ENCODE assay signal across 19 cellular contexts in genomic region chr11:109933126-109933525, GRCh38.
A peak's percentile ranks its signal among the peaks of the same experiment; 100 is the strongest.
DNase-seq lines count a peak whose midpoint lies in the region; ATAC-seq, FAIRE-seq and TF ChIP-seq lines count a peak whose summit lies in the region.
"Had no signal": no experiment of that assay in that cellular context is flagged by ENCODE, and none has a peak within 500 bp of the region (broad histone marks: within the 10 kb centered on the region; RNA-seq: fewer than 3 reads in every experiment).

No MANE protein-coding gene starts in this region.

- peak; percentile 69 for FAIRE-seq in RCC 7860 (lab: Jason Lieb, UNC)

- no peaks in the 10 kb centered on the region for H3K4me1 Mint-ChIP-seq in natural killer cell treated with Interleukin-12 subunit alpha and Interleukin-12 subunit beta and Interleukin-15 and Interleukin-18, amount 100 ng/mL, for 72 hours (ENCODE audit: low read depth in 2 of 2)

- peaks cover 7% of the 10 kb centered on the region in 2 donors for H3K27me3 Mint-ChIP-seq in natural killer cell treated with Interleukin-12 subunit alpha and Interleukin-12 subunit beta and Interleukin-15 and Interleukin-18, amount 100 ng/mL, for 72 hours

- no peak overlapping the region for H3K4me3 Mint-ChIP-seq in natural killer cell treated with Interleukin-12 subunit alpha and Interleukin-12 subunit beta and Interleukin-15 and Interleukin-18, amount 100 ng/mL, for 72 hours

- TF ChIP-seq CTCF in cardiac fibroblast (IDR thresholded peaks at IDR 0.05; ENCODE audit: low read depth, low read length), result no peak

- no peak for ATAC-seq in natural killer cell treated with Interleukin-12 subunit alpha and Interleukin-12 subunit beta and Interleukin-15 and Interleukin-18, amount 100 ng/mL, for 72 hours
- no peak for ATAC-seq in GM18868 (IDR thresholded peaks at IDR 0.05; ENCODE audit: unreplicated experiment)
- ATAC-seq in HG03135 (IDR thresholded peaks at IDR 0.05; ENCODE audit: unreplicated experiment), result no peak

- no peak overlapping the region for H3K4me3 ChIP-seq in cardiac fibroblast (replicated peaks in 1 of 2; ENCODE audit: low read depth in 2 of 2, low read length in 2 of 2)
- H3K4me3 ChIP-seq: MG63, Peyer's patch had no signal

- H3K9me3 Mint-ChIP-seq in natural killer cell treated with Interleukin-12 subunit alpha and Interleukin-12 subunit beta and Interleukin-15 and Interleukin-18, amount 100 ng/mL, for 72 hours, result no peaks in the 10 kb centered on the region

- no peaks in the 10 kb centered on the region for H3K36me3 Mint-ChIP-seq in natural killer cell treated with Interleukin-12 subunit alpha and Interleukin-12 subunit beta and Interleukin-15 and Interleukin-18, amount 100 ng/mL, for 72 hours

- peak; percentile 19 for DNase-seq in Daoy (ENCODE audit: low read depth)
- DNase-seq in RCC 7860 (ENCODE audit: low spot score), result peak; percentile 48
- DNase-seq in cardiac fibroblast (ENCODE audit: low read depth in 2 of 2), result peak; percentile 39 to 72
- DNase-seq in kidney tubule cell (ENCODE audit: low spot score), result peak; percentile 25
- DNase-seq in natural killer cell treated with Interleukin-12 subunit alpha and Interleukin-12 subunit beta and Interleukin-15 and Interleukin-18, amount 100 ng/mL, for 72 hours (ENCODE audit: low spot score), result no peak
- no peak for DNase-seq in pons (ENCODE audit: low spot score)
- DNase-seq: 8988T, C1 segment of cervical spinal cord, DMS153, HCEC 1CT, MG63, NCI-H1105 treated with DMSO at 0.1 percent for 48 hours, NCI-H187 treated with DMSO at 0.1 percent for 48 hours, NCI-H2171 treated with DMSO at 0.1 percent for 48 hours, NCI-H510A, Peyer's patch, SHP77 had no signal

- H3K27ac Mint-ChIP-seq in natural killer cell treated with Interleukin-12 subunit alpha and Interleukin-12 subunit beta and Interleukin-15 and Interleukin-18, amount 100 ng/mL, for 72 hours, result no peak overlapping the region

Comparison
In these comparisons a context has a peak if more than half of its experiments do, and no peak if none do; other contexts are left out.
1. DNase-seq: peak in Daoy (single experiment), RCC 7860 (single experiment), cardiac fibroblast (2 of 2) and kidney tubule cell (single experiment); none in natural killer cell treated with Interleukin-12 subunit alpha and Interleukin-12 subunit beta and Interleukin-15 and Interleukin-18, amount 100 ng/mL, for 72 hours (single experiment) and pons (single experiment).